ENCODE assay signal across 35 cellular contexts in genomic region chr9:18973348-18973747, GRCh38. TPM values are rescaled to one million over a fixed set of nuclear protein-coding genes. Genes with fewer than 3 reads are reported as not detected.
"Had no signal": no experiment of that assay in that cellular context is flagged by ENCODE, and none has a peak within 500 bp of the region (broad histone marks: within the 10 kb centered on the region; RNA-seq: fewer than 3 reads in every experiment).

No MANE protein-coding gene starts in this region.

- H3K4me3 ChIP-seq: adrenal gland, ascending aorta, body of pancreas, breast epithelium, cardiac muscle cell had no signal

- H3K27ac ChIP-seq: adrenal gland, ascending aorta, body of pancreas, brain microvascular endothelial cell, breast epithelium, cardiac muscle cell had no signal

- H3K27me3 ChIP-seq: adrenal gland, ascending aorta, body of pancreas, brain microvascular endothelial cell, breast epithelium, cardiac muscle cell had no signal

- DNase-seq: activated effector memory CD4-positive, alpha-beta T cell treated with anti-CD3 and anti-CD28 coated beads, Interleukin-2, amount 50 U/mL, for 16 hours; activated effector memory CD4-positive, alpha-beta T cell treated with Interleukin-2 at 50 U/mL for 16 hours; activated gamma-delta T cell; activated gamma-delta T cell treated with Interleukin-2 at 50 U/mL for 16 hours; activated naive CD4-positive, alpha-beta T cell; activated naive CD4-positive, alpha-beta T cell treated with anti-CD3 and anti-CD28 coated beads for 36 hours; activated naive CD4-positive, alpha-beta T cell treated with anti-CD3 and anti-CD28 coated beads, Interleukin-2, amount 10 ng/mL, durations not matched to agents 7 days and 5 days; activated naive CD4-positive, alpha-beta T cell treated with anti-CD3 and anti-CD28 coated beads, Interleukin-2, amount 50 U/mL, for 16 hours; activated naive CD4-positive, alpha-beta T cell treated with Interleukin-2 at 50 U/mL for 16 hours; activated naive CD8-positive, alpha-beta T cell treated with anti-CD3 and anti-CD28 coated beads for 36 hours; activated naive CD8-positive, alpha-beta T cell treated with anti-CD3 and anti-CD28 coated beads, Interleukin-2, amount 10 ng/mL, durations not matched to agents 7 days and 5 days; activated naive CD8-positive, alpha-beta T cell treated with anti-CD3 and anti-CD28 coated beads, Interleukin-2, amount 50 U/mL, for 24 hours; activated T-cell treated with anti-CD3 and anti-CD28 coated beads, Interleukin-2, amount 50 U/mL, for 24 hours; activated T-cell treated with anti-CD3 and anti-CD28 coated beads, Interleukin-2, amount 50 U/mL, for 4 hours; activated T-cell treated with anti-CD3 and anti-CD28 coated beads, Interleukin-2, amount 50 U/mL, for 48 hours; activated T-cell treated with anti-CD3 and anti-CD28 coated beads, Interleukin-2, amount 50 U/mL, for 72 hours; adrenal gland; amniotic stem cell; amygdala; anterior cingulate cortex; aorta; body of pancreas; brain microvascular endothelial cell; caudate nucleus; central memory CD4-positive, alpha-beta T cell; cerebellar nuclear complex had no signal

- H3K9me3 ChIP-seq: adrenal gland, ascending aorta, body of pancreas, breast epithelium had no signal

- FAIRE-seq: astrocyte, bronchial epithelial cell had no signal

- H3K4me1 ChIP-seq: ascending aorta, breast epithelium had no signal

- ATAC-seq: activated naive CD4-positive, alpha-beta T cell treated with anti-CD3 and anti-CD28 coated beads, Interleukin-2, amount 50 U/mL, for 72 hours; activated naive CD8-positive, alpha-beta T cell treated with anti-CD3 and anti-CD28 coated beads, Interleukin-2, amount 50 U/mL, for 24 hours; activated T-cell treated with anti-CD3 and anti-CD28 coated beads, Interleukin-2, amount 50 U/mL, for 4 hours; activated T-cell treated with anti-CD3 and anti-CD28 coated beads, Interleukin-2, amount 50 U/mL, for 72 hours; activated T-helper 17 cell treated with anti-CD3 and anti-CD28 coated beads, Interleukin-2, amount 50 U/mL, for 72 hours; body of pancreas had no signal

- H3K36me3 ChIP-seq: adrenal gland, ascending aorta, brain microvascular endothelial cell, breast epithelium, cardiac muscle cell had no signal

RNA-seq across cellular contexts. Expression of gene SAXO1, which starts 59.7 kb away (rescaled TPM):
- total RNA-seq: activated naive CD4-positive, alpha-beta T cell treated with anti-CD3 and anti-CD28 coated beads for 36 hours; activated naive CD8-positive, alpha-beta T cell treated with anti-CD3 and anti-CD28 coated beads for 36 hours; activated T-cell treated with anti-CD3 and anti-CD28 coated beads, Interleukin-2, amount 50 U/mL, for 4 hours; activated T-cell treated with anti-CD3 and anti-CD28 coated beads, Interleukin-2, amount 50 U/mL, for 72 hours; activated T-helper 1 cell treated with anti-CD3 and anti-CD28 coated beads, Interleukin-12 subunit alpha, Interleukin-12 subunit beta, Interleukin-2, Interleukin-4 antibody, amounts not matched to agents 30 ng/mL and 10 ng/mL and 1 ng/mL, durations not matched to agents 14 hours and 24 hours and 36 hours; activated T-helper 2 cell treated with anti-CD3 and anti-CD28 coated beads, Interferon-gamma antibody, Interleukin-2, Interleukin-4, amounts not matched to agents 10 μg/mL and 5 μg/mL and 100 μg/mL, durations not matched to agents 14 hours and 24 hours and 36 hours; astrocyte; body of pancreas; bronchial epithelial cell had no signal
- polyA plus RNA-seq: aorta had no signal
